ENCODE assay signal across 8 cellular contexts in genomic region chr2:58240938-58241755, GRCh38. TPM values are rescaled to one million over a fixed set of nuclear protein-coding genes. Genes with fewer than 3 reads are reported as not detected.
A peak's percentile ranks its signal among the peaks of the same experiment; 100 is the strongest.
DNase-seq lines count a peak whose midpoint lies in the region; ATAC-seq and TF ChIP-seq lines count a peak whose summit lies in the region.

Gene FANCL, minus strand, starts transcription at chr2:58241325. Its CDS starts 12 bp downstream, at chr2:58241313.

- DNase-seq in NCI-H526 treated with DMSO at 0.1 percent for 48 hours (lab: John Stamatoyannopoulos, UW), result peak; percentile 89
- DNase-seq in activated CD4-positive, alpha-beta T cell treated with anti-CD3 and anti-CD28 coated beads, Interleukin-2, amount 10 ng/mL, durations not matched to agents 7 days and 5 days, result peak; percentile 67
- peak; percentile 95 for DNase-seq in left lobe of liver (ENCODE audit: low spot score)
- DNase-seq in stimulated activated CD4-positive, alpha-beta T cell treated with anti-CD3 and anti-CD28 coated beads, Interleukin-2, amount 100 ng/mL, for 24 hours, result peak; percentile 78 to 88

- peak; percentile 72 for ATAC-seq in GM19351 (IDR thresholded peaks at IDR 0.05; ENCODE audit: unreplicated experiment)
- ATAC-seq in HG03520 (IDR thresholded peaks at IDR 0.05; ENCODE audit: unreplicated experiment), result peak; percentile 77
- peak; percentile 95 for ATAC-seq in left lobe of liver

- H3K27ac ChIP-seq in C4-2B, result peak within 1 kb of the TSS; percentile 82

- H3K4me3 Mint-ChIP-seq in activated CD4-positive, alpha-beta T cell treated with anti-CD3 and anti-CD28 coated beads, Interleukin-2, amount 10 ng/mL, durations not matched to agents 7 days and 5 days, result peak within 1 kb of the TSS; percentile 90
- H3K4me3 Mint-ChIP-seq in dendritic cell treated with granulocyte-macrophage colony-stimulating factor and Interleukin-4, amounts not matched to agents 40 ng/mL and 50 ng/mL, for 4 days, result peak within 1 kb of the TSS; percentile 93

- peaks cover 32% of the 10 kb centered on the region for H3K4me1 Mint-ChIP-seq in activated CD4-positive, alpha-beta T cell treated with anti-CD3 and anti-CD28 coated beads, Interleukin-2, amount 10 ng/mL, durations not matched to agents 7 days and 5 days
- H3K4me1 Mint-ChIP-seq in dendritic cell treated with granulocyte-macrophage colony-stimulating factor and Interleukin-4, amounts not matched to agents 40 ng/mL and 50 ng/mL, for 4 days (ENCODE audit: low read depth), result no peaks in the 10 kb centered on the region

- H3K27me3 Mint-ChIP-seq in activated CD4-positive, alpha-beta T cell treated with anti-CD3 and anti-CD28 coated beads, Interleukin-2, amount 10 ng/mL, durations not matched to agents 7 days and 5 days, result peaks cover 10% of the 10 kb centered on the region
- no peaks in the 10 kb centered on the region for H3K27me3 Mint-ChIP-seq in dendritic cell treated with granulocyte-macrophage colony-stimulating factor and Interleukin-4, amounts not matched to agents 40 ng/mL and 50 ng/mL, for 4 days

- intact Hi-C loops in dendritic cell treated with granulocyte-macrophage colony-stimulating factor and Interleukin-4, amounts not matched to agents 40 ng/mL and 50 ng/mL, for 4 days (cut with micrococcal nuclease), result no loop called here

- peak within 1 kb of the TSS; percentile 88 for H3K27ac Mint-ChIP-seq in activated CD4-positive, alpha-beta T cell treated with anti-CD3 and anti-CD28 coated beads, Interleukin-2, amount 10 ng/mL, durations not matched to agents 7 days and 5 days
- H3K27ac Mint-ChIP-seq in dendritic cell treated with granulocyte-macrophage colony-stimulating factor and Interleukin-4, amounts not matched to agents 40 ng/mL and 50 ng/mL, for 4 days, result peak within 1 kb of the TSS; percentile 89

- H3K9me3 Mint-ChIP-seq in activated CD4-positive, alpha-beta T cell treated with anti-CD3 and anti-CD28 coated beads, Interleukin-2, amount 10 ng/mL, durations not matched to agents 7 days and 5 days, result no peaks in the 10 kb centered on the region
- H3K9me3 Mint-ChIP-seq in dendritic cell treated with granulocyte-macrophage colony-stimulating factor and Interleukin-4, amounts not matched to agents 40 ng/mL and 50 ng/mL, for 4 days, result no peaks in the 10 kb centered on the region

- no peak for TF ChIP-seq CTCF in C4-2B (conservative IDR thresholded peaks at IDR 0.05)

- peaks cover 2% of the 10 kb centered on the region for H3K36me3 Mint-ChIP-seq in activated CD4-positive, alpha-beta T cell treated with anti-CD3 and anti-CD28 coated beads, Interleukin-2, amount 10 ng/mL, durations not matched to agents 7 days and 5 days (ENCODE audit: low read depth)
- peaks cover 7% of the 10 kb centered on the region for H3K36me3 Mint-ChIP-seq in dendritic cell treated with granulocyte-macrophage colony-stimulating factor and Interleukin-4, amounts not matched to agents 40 ng/mL and 50 ng/mL, for 4 days (ENCODE audit: low read depth)

- CTCF ChIA-PET in activated CD4-positive, alpha-beta T cell treated with anti-CD3 and anti-CD28 coated beads, Interleukin-2, amount 10 ng/mL, durations not matched to agents 7 days and 5 days (lab: Charles Lee), result no interaction called here

- POLR2A ChIA-PET in activated CD4-positive, alpha-beta T cell treated with anti-CD3 and anti-CD28 coated beads, Interleukin-2, amount 10 ng/mL, durations not matched to agents 7 days and 5 days (lab: Charles Lee), result no interaction called here

RNA-seq across cellular contexts. Expression of gene FANCL, which starts in this region (rescaled TPM):
- 10 to 100 TPM; 12.9 to 13.2 TPM for total RNA-seq in activated CD4-positive, alpha-beta T cell treated with anti-CD3 and anti-CD28 coated beads, Interleukin-2, amount 10 ng/mL, durations not matched to agents 7 days and 5 days
- 8.8 TPM for total RNA-seq in left lobe of liver

Comparison
In these comparisons a context has a peak if more than half of its experiments do, and no peak if none do; other contexts are left out.
1. Peak in every context shown above with its lines: DNase-seq, ATAC-seq and H3K27ac ChIP-seq.